In the genomic region with DNA sequence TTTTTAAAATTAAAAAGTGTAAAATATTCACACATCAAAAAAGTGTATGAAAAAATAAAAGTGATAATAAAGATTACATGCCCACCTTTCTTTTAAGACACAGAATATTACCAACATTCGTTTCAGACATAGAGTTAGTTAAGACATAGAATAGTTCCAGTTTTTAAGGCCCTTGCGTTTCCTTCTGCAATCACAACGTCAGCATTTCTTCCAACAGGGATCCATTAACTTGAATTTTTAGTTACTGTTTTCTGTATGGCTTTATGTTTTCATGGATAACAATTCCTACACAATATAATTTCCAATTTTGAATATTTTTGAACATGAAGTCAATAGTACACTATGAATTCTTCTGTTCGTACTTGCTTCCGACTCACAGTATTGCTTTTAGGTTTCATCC, we compare ENCODE assay signal across 39 cellular contexts.
"Had no signal": no experiment of that assay in that cellular context is flagged by ENCODE, and none has a peak within 500 bp of the region (broad histone marks: within the 10 kb centered on the region; RNA-seq: fewer than 3 reads in every experiment).

No MANE protein-coding gene starts in this region.

- H3K36me3 Mint-ChIP-seq: activated naive CD4-positive, alpha-beta T cell treated with anti-CD3 and anti-CD28 coated beads, Interleukin-2, amount 10 ng/mL, durations not matched to agents 7 days and 5 days; activated naive CD4-positive, alpha-beta T cell treated with anti-CD3 and anti-CD28 coated beads, Interleukin-2, amount 50 U/mL, for 24 hours; activated naive CD4-positive, alpha-beta T cell treated with anti-CD3 and anti-CD28 coated beads, Interleukin-2, amount 50 U/mL, for 72 hours; activated naive CD8-positive, alpha-beta T cell; activated naive CD8-positive, alpha-beta T cell treated with anti-CD3 and anti-CD28 coated beads for 36 hours; activated naive CD8-positive, alpha-beta T cell treated with anti-CD3 and anti-CD28 coated beads, Interleukin-2, amount 10 ng/mL, durations not matched to agents 7 days and 5 days; brain had no signal

- H3K36me3 ChIP-seq: adrenal gland, ascending aorta, brain microvascular endothelial cell, breast epithelium, cardiac muscle cell had no signal

- H3K4me1 Mint-ChIP-seq: activated naive CD4-positive, alpha-beta T cell treated with anti-CD3 and anti-CD28 coated beads, Interleukin-2, amount 10 ng/mL, durations not matched to agents 7 days and 5 days; activated naive CD4-positive, alpha-beta T cell treated with anti-CD3 and anti-CD28 coated beads, Interleukin-2, amount 50 U/mL, for 24 hours; activated naive CD8-positive, alpha-beta T cell treated with anti-CD3 and anti-CD28 coated beads for 36 hours; activated naive CD8-positive, alpha-beta T cell treated with anti-CD3 and anti-CD28 coated beads, Interleukin-2, amount 10 ng/mL, durations not matched to agents 7 days and 5 days; activated naive CD8-positive, alpha-beta T cell treated with anti-CD3 and anti-CD28 coated beads, Interleukin-2, amount 50 U/mL, for 24 hours; activated T-helper 17 cell treated with anti-CD3 and anti-CD28 coated beads, Interleukin-2, amount 50 U/mL, for 72 hours; brain; central memory CD8-positive, alpha-beta T cell had no signal

- H3K27ac Mint-ChIP-seq: activated naive CD4-positive, alpha-beta T cell treated with anti-CD3 and anti-CD28 coated beads for 36 hours; activated naive CD4-positive, alpha-beta T cell treated with anti-CD3 and anti-CD28 coated beads, Interleukin-2, amount 10 ng/mL, durations not matched to agents 7 days and 5 days; activated naive CD4-positive, alpha-beta T cell treated with anti-CD3 and anti-CD28 coated beads, Interleukin-2, amount 50 U/mL, for 24 hours; activated naive CD4-positive, alpha-beta T cell treated with anti-CD3 and anti-CD28 coated beads, Interleukin-2, amount 50 U/mL, for 72 hours; activated naive CD8-positive, alpha-beta T cell; activated naive CD8-positive, alpha-beta T cell treated with anti-CD3 and anti-CD28 coated beads for 36 hours; activated naive CD8-positive, alpha-beta T cell treated with anti-CD3 and anti-CD28 coated beads, Interleukin-2, amount 10 ng/mL, durations not matched to agents 7 days and 5 days; activated naive CD8-positive, alpha-beta T cell treated with anti-CD3 and anti-CD28 coated beads, Interleukin-2, amount 50 U/mL, for 24 hours; activated T-cell treated with anti-CD3 and anti-CD28 coated beads, Interleukin-2, amount 50 U/mL, for 24 hours; activated T-cell treated with anti-CD3 and anti-CD28 coated beads, Interleukin-2, amount 50 U/mL, for 72 hours; activated T-helper 1 cell treated with anti-CD3 and anti-CD28 coated beads, Interleukin-12 subunit alpha, Interleukin-12 subunit beta, Interleukin-2, Interleukin-4 antibody, amounts not matched to agents 30 ng/mL and 10 ng/mL and 1 ng/mL, durations not matched to agents 14 hours and 24 hours and 36 hours; activated T-helper 17 cell treated with anti-CD3 and anti-CD28 coated beads, Interleukin-2, amount 50 U/mL, for 72 hours; activated T-helper 2 cell treated with anti-CD3 and anti-CD28 coated beads, Interferon-gamma antibody, Interleukin-2, Interleukin-4, amounts not matched to agents 10 μg/mL and 5 μg/mL and 100 μg/mL, durations not matched to agents 14 hours and 24 hours and 36 hours; brain had no signal

- DNase-seq: activated effector memory CD4-positive, alpha-beta T cell treated with anti-CD3 and anti-CD28 coated beads, Interleukin-2, amount 50 U/mL, for 16 hours; activated effector memory CD4-positive, alpha-beta T cell treated with Interleukin-2 at 50 U/mL for 16 hours; activated gamma-delta T cell; activated gamma-delta T cell treated with Interleukin-2 at 50 U/mL for 16 hours; activated naive CD4-positive, alpha-beta T cell; activated naive CD4-positive, alpha-beta T cell treated with anti-CD3 and anti-CD28 coated beads for 36 hours; activated naive CD4-positive, alpha-beta T cell treated with anti-CD3 and anti-CD28 coated beads, Interleukin-2, amount 10 ng/mL, durations not matched to agents 7 days and 5 days; activated naive CD4-positive, alpha-beta T cell treated with anti-CD3 and anti-CD28 coated beads, Interleukin-2, amount 50 U/mL, for 16 hours; activated naive CD4-positive, alpha-beta T cell treated with Interleukin-2 at 50 U/mL for 16 hours; activated naive CD8-positive, alpha-beta T cell treated with anti-CD3 and anti-CD28 coated beads for 36 hours; activated naive CD8-positive, alpha-beta T cell treated with anti-CD3 and anti-CD28 coated beads, Interleukin-2, amount 10 ng/mL, durations not matched to agents 7 days and 5 days; activated naive CD8-positive, alpha-beta T cell treated with anti-CD3 and anti-CD28 coated beads, Interleukin-2, amount 50 U/mL, for 24 hours; activated T-cell treated with anti-CD3 and anti-CD28 coated beads, Interleukin-2, amount 50 U/mL, for 24 hours; activated T-cell treated with anti-CD3 and anti-CD28 coated beads, Interleukin-2, amount 50 U/mL, for 4 hours; activated T-cell treated with anti-CD3 and anti-CD28 coated beads, Interleukin-2, amount 50 U/mL, for 48 hours; activated T-cell treated with anti-CD3 and anti-CD28 coated beads, Interleukin-2, amount 50 U/mL, for 72 hours; adrenal gland; amniotic stem cell; amygdala; anterior cingulate cortex; aorta; body of pancreas; brain microvascular endothelial cell; caudate nucleus; central memory CD4-positive, alpha-beta T cell; cerebellar nuclear complex had no signal

- H3K9me3 Mint-ChIP-seq: activated naive CD8-positive, alpha-beta T cell treated with anti-CD3 and anti-CD28 coated beads for 36 hours; activated naive CD8-positive, alpha-beta T cell treated with anti-CD3 and anti-CD28 coated beads, Interleukin-2, amount 10 ng/mL, durations not matched to agents 7 days and 5 days; activated T-helper 1 cell treated with anti-CD3 and anti-CD28 coated beads, Interleukin-12 subunit alpha, Interleukin-12 subunit beta, Interleukin-2, Interleukin-4 antibody, amounts not matched to agents 30 ng/mL and 10 ng/mL and 1 ng/mL, durations not matched to agents 14 hours and 24 hours and 36 hours; activated T-helper 2 cell treated with anti-CD3 and anti-CD28 coated beads, Interferon-gamma antibody, Interleukin-2, Interleukin-4, amounts not matched to agents 10 μg/mL and 5 μg/mL and 100 μg/mL, durations not matched to agents 14 hours and 24 hours and 36 hours had no signal

- H3K4me1 ChIP-seq: adrenal gland, ascending aorta, body of pancreas, breast epithelium had no signal

- ATAC-seq: activated naive CD4-positive, alpha-beta T cell treated with anti-CD3 and anti-CD28 coated beads, Interleukin-2, amount 50 U/mL, for 72 hours; activated naive CD8-positive, alpha-beta T cell treated with anti-CD3 and anti-CD28 coated beads, Interleukin-2, amount 50 U/mL, for 24 hours; activated T-cell treated with anti-CD3 and anti-CD28 coated beads, Interleukin-2, amount 50 U/mL, for 4 hours; activated T-cell treated with anti-CD3 and anti-CD28 coated beads, Interleukin-2, amount 50 U/mL, for 72 hours; activated T-helper 17 cell treated with anti-CD3 and anti-CD28 coated beads, Interleukin-2, amount 50 U/mL, for 72 hours; body of pancreas had no signal

- H3K4me3 ChIP-seq: adrenal gland, ascending aorta, body of pancreas, breast epithelium, cardiac muscle cell had no signal

- H3K27me3 Mint-ChIP-seq: activated naive CD4-positive, alpha-beta T cell treated with anti-CD3 and anti-CD28 coated beads, Interleukin-2, amount 10 ng/mL, durations not matched to agents 7 days and 5 days; activated naive CD4-positive, alpha-beta T cell treated with anti-CD3 and anti-CD28 coated beads, Interleukin-2, amount 50 U/mL, for 24 hours; activated naive CD8-positive, alpha-beta T cell; activated naive CD8-positive, alpha-beta T cell treated with anti-CD3 and anti-CD28 coated beads for 36 hours; activated naive CD8-positive, alpha-beta T cell treated with anti-CD3 and anti-CD28 coated beads, Interleukin-2, amount 10 ng/mL, durations not matched to agents 7 days and 5 days; activated naive CD8-positive, alpha-beta T cell treated with anti-CD3 and anti-CD28 coated beads, Interleukin-2, amount 50 U/mL, for 24 hours; activated T-cell treated with anti-CD3 and anti-CD28 coated beads, Interleukin-2, amount 50 U/mL, for 24 hours; activated T-helper 17 cell treated with anti-CD3 and anti-CD28 coated beads, Interleukin-2, amount 50 U/mL, for 72 hours; brain; central memory CD8-positive, alpha-beta T cell had no signal

- H3K27me3 ChIP-seq: adrenal gland, ascending aorta, body of pancreas, brain microvascular endothelial cell, breast epithelium, cardiac muscle cell had no signal

- H3K4me3 Mint-ChIP-seq: activated naive CD4-positive, alpha-beta T cell treated with anti-CD3 and anti-CD28 coated beads for 36 hours; activated naive CD4-positive, alpha-beta T cell treated with anti-CD3 and anti-CD28 coated beads, Interleukin-2, amount 10 ng/mL, durations not matched to agents 7 days and 5 days; activated naive CD4-positive, alpha-beta T cell treated with anti-CD3 and anti-CD28 coated beads, Interleukin-2, amount 50 U/mL, for 24 hours; activated naive CD8-positive, alpha-beta T cell; activated naive CD8-positive, alpha-beta T cell treated with anti-CD3 and anti-CD28 coated beads for 36 hours; activated naive CD8-positive, alpha-beta T cell treated with anti-CD3 and anti-CD28 coated beads, Interleukin-2, amount 10 ng/mL, durations not matched to agents 7 days and 5 days; activated naive CD8-positive, alpha-beta T cell treated with anti-CD3 and anti-CD28 coated beads, Interleukin-2, amount 50 U/mL, for 24 hours; activated T-cell treated with anti-CD3 and anti-CD28 coated beads, Interleukin-2, amount 50 U/mL, for 24 hours; activated T-cell treated with anti-CD3 and anti-CD28 coated beads, Interleukin-2, amount 50 U/mL, for 4 hours; activated T-cell treated with anti-CD3 and anti-CD28 coated beads, Interleukin-2, amount 50 U/mL, for 72 hours; activated T-helper 1 cell treated with anti-CD3 and anti-CD28 coated beads, Interleukin-12 subunit alpha, Interleukin-12 subunit beta, Interleukin-2, Interleukin-4 antibody, amounts not matched to agents 30 ng/mL and 10 ng/mL and 1 ng/mL, durations not matched to agents 14 hours and 24 hours and 36 hours; activated T-helper 17 cell treated with anti-CD3 and anti-CD28 coated beads, Interleukin-2, amount 50 U/mL, for 72 hours; brain; central memory CD8-positive, alpha-beta T cell had no signal

- H3K27ac ChIP-seq: adrenal gland, ascending aorta, body of pancreas, brain microvascular endothelial cell, breast epithelium, cardiac muscle cell had no signal

- FAIRE-seq: bronchial epithelial cell, colon had no signal

- H3K9me3 ChIP-seq: adrenal gland, ascending aorta, body of pancreas, breast epithelium had no signal
